Comparison of ENCODE assay signal across 8 cellular contexts in genomic region chr17:75078097-75079022, GRCh38. TPM values are rescaled to one million over a fixed set of nuclear protein-coding genes. Genes with fewer than 3 reads are reported as not detected.
DNase-seq lines count a peak whose midpoint lies in the region; ATAC-seq and TF ChIP-seq lines count a peak whose summit lies in the region.

No MANE protein-coding gene starts in this region.

- TF ChIP-seq POLR2A in ovary (IDR thresholded peaks at IDR 0.05), result no peak

- no peak overlapping the region for H3K4me3 ChIP-seq in mesodermal cell (ENCODE audit: extremely low read depth, insufficient read depth, low read length, poor library complexity, severe bottlenecking)
- no peak overlapping the region for H3K4me3 ChIP-seq in ovary

- TF ChIP-seq EP300 in ovary (IDR thresholded peaks at IDR 0.05), result no peak

- H3K27ac ChIP-seq in mesodermal cell (ENCODE audit: low read depth, low read length, severe bottlenecking), result peak overlapping the region; percentile 76
- peak overlapping the region in 1 of 2 donors; percentile 44 for H3K27ac ChIP-seq in ovary

- H3K9me3 ChIP-seq in mesodermal cell (ENCODE audit: control insufficient read depth, low read length) (no peaks in the 10 kb centered on the region), ovary (no peaks in the 10 kb centered on the region)

- TF ChIP-seq CTCF in ovary (IDR thresholded peaks at IDR 0.05), result no peak

- 67 to 79% methylated on average over 11 to 14 of the region's 19 CpGs for WGBS in mesodermal cell (ENCODE audit: insufficient coverage in 2 of 2), 2 experiments
- WGBS in ovary, 3 donors, result 56 to 69% (median 63%) methylated on average over 17 to 19 of the region's 19 CpGs

- H3K27me3 ChIP-seq in ovary, result no peaks in the 10 kb centered on the region

- peak; percentile 35 for DNase-seq in DMS 273 (lab: John Stamatoyannopoulos, UW; ENCODE audit: unreplicated experiment)
- DNase-seq in DMS 273 treated with DMSO at 0.1 percent for 48 hours (lab: John Stamatoyannopoulos, UW), result no peak
- DNase-seq in T47D (ENCODE audit: low read depth in 1 of 2, low spot score in 1 of 2), result peak; percentile 76 to 82
- no peak for DNase-seq in NCI-H2081 treated with DMSO at 0.1 percent for 48 hours (lab: John Stamatoyannopoulos, UW)
- no peak for DNase-seq in ovary

- intact Hi-C loops in ovary (cut with DNase I), result no loop called here

- ATAC-seq in HG03354 (IDR thresholded peaks at IDR 0.05; ENCODE audit: poor library complexity, severe bottlenecking, unreplicated experiment) (peak; percentile 60), GM21717 (IDR thresholded peaks at IDR 0.05; ENCODE audit: unreplicated experiment) (no peak)

- H3K4me1 ChIP-seq in mesodermal cell (ENCODE audit: control insufficient read depth, insufficient read depth, low read length, poor library complexity, severe bottlenecking) (peaks cover 21% of the 10 kb centered on the region), ovary (ENCODE audit: insufficient read depth) (peaks cover 5% of the 10 kb centered on the region)

- H3K36me3 ChIP-seq in mesodermal cell (ENCODE audit: control insufficient read depth, insufficient read depth, low read length) (no peaks in the 10 kb centered on the region), ovary (no peaks in the 10 kb centered on the region)

- in situ Hi-C loops in T47D (cut with HindIII; ENCODE audit: low pct_unique_long_range_greater_than_20kb, low sequenced_read_pairs), result no loop called here

RNA-seq across cellular contexts. Expression of gene SLC16A5, which starts 9.4 kb away (rescaled TPM):
- polyA plus RNA-seq in mesodermal cell (2013, experiment 1 of 2), result 20.1 TPM
- 19.1 TPM for polyA plus RNA-seq in mesodermal cell (2013, experiment 2 of 2)
- total RNA-seq in ovary, result 10 to 100 TPM in 5 of 7 donors, 1 to 10 TPM in 2; 6.0 to 20.6 (median 12.6) TPM
- polyA plus RNA-seq in ovary, result 1 to 10 TPM; 2.0 to 10.0 TPM

RNA-seq across cellular contexts. Expression of gene KCTD2, which starts 31.3 kb away (rescaled TPM):
- 22.7 TPM for polyA plus RNA-seq in mesodermal cell (2013, experiment 1 of 2)
- polyA plus RNA-seq in mesodermal cell (2013, experiment 2 of 2), result 19.3 TPM
- total RNA-seq in ovary, result 10 to 100 TPM; 25.0 to 62.5 (median 50.2) TPM
- polyA plus RNA-seq in ovary, result 10 to 100 TPM; 35.8 to 66.8 TPM

RNA-seq across cellular contexts. Expression of gene ARMC7, which starts 31.4 kb away (rescaled TPM):
- polyA plus RNA-seq in mesodermal cell (2013, experiment 1 of 2), result 10.1 TPM
- polyA plus RNA-seq in mesodermal cell (2013, experiment 2 of 2), result 10.2 TPM
- 1 to 10 TPM; 4.6 to 8.5 (median 5.1) TPM for total RNA-seq in ovary
- polyA plus RNA-seq in ovary, result 10 to 100 TPM in 1 of 2 donors, 1 to 10 TPM in 1; 5.7 to 10.5 TPM

RNA-seq across cellular contexts. Expression of gene ATP5PD, which starts 31.6 kb away (rescaled TPM):
- polyA plus RNA-seq in mesodermal cell (2013, experiment 1 of 2), result 183 TPM
- polyA plus RNA-seq in mesodermal cell (2013, experiment 2 of 2), result 197 TPM
- 100 to 1,000 TPM; 137 to 226 (median 153) TPM for total RNA-seq in ovary
- 100 to 1,000 TPM; 199 to 331 TPM for polyA plus RNA-seq in ovary

RNA-seq across cellular contexts. Expression of gene NT5C, which starts 53.2 kb away (rescaled TPM):
- 51.3 TPM for polyA plus RNA-seq in mesodermal cell (2013, experiment 1 of 2)
- polyA plus RNA-seq in mesodermal cell (2013, experiment 2 of 2), result 43.2 TPM
- total RNA-seq in ovary, result 100 to 1,000 TPM in 2 of 7 donors, 10 to 100 TPM in 5; 51.3 to 118 (median 65.9) TPM
- 10 to 100 TPM; 10.0 to 72.9 TPM for polyA plus RNA-seq in ovary

Comparison
In these comparisons a context has a peak if more than half of its experiments do, and no peak if none do; other contexts are left out.
1. DNase-seq: peak in DMS 273 (single experiment) and T47D (2 of 2); none in DMS 273 treated with DMSO at 0.1 percent for 48 hours (single experiment), NCI-H2081 treated with DMSO at 0.1 percent for 48 hours (single experiment) and ovary (0 of 5).